In genomic region chr12:38907171-38907923, GRCh38 we compare ENCODE assay signal across 8 cellular contexts. TPM values are rescaled to one million over a fixed set of nuclear protein-coding genes. Genes with fewer than 3 reads are reported as not detected.
DNase-seq lines count a peak whose midpoint lies in the region; ATAC-seq and TF ChIP-seq lines count a peak whose summit lies in the region.

No MANE protein-coding gene starts in this region.

- H3K27ac ChIP-seq in left ventricle myocardium inferior (replicated peaks) (peak overlapping the region; percentile 96), brain microvascular endothelial cell (no peak overlapping the region), vagina (peak overlapping the region; percentile 96)

- DNase-seq in left ventricle myocardium inferior: no peak
- no peak for DNase-seq in Right ventricle myocardium superior
- no peak for DNase-seq in brain microvascular endothelial cell
- DNase-seq in mesothelial cell of epicardium (ENCODE audit: low spot score in 2 of 2, unreplicated experiment in 2 of 2): no peak
- no peak for DNase-seq in vagina (ENCODE audit: extremely low spot score in 2 of 2)
- no peak for DNase-seq in ureter (ENCODE audit: low spot score)
- DNase-seq in RKO (ENCODE audit: low spot score): no peak

- H3K9me3 ChIP-seq in left ventricle myocardium inferior (replicated peaks) (no peaks in the 10 kb centered on the region), vagina (no peaks in the 10 kb centered on the region)

- H3K27me3 Mint-ChIP-seq in mesothelial cell of epicardium (ENCODE audit: low read depth): no peaks in the 10 kb centered on the region

- peak overlapping the region; percentile 93 for H3K4me3 Mint-ChIP-seq in mesothelial cell of epicardium

- TF ChIP-seq POLR2A in vagina (IDR thresholded peaks at IDR 0.05): no peak

- H3K4me1 Mint-ChIP-seq in mesothelial cell of epicardium: peaks cover 31% of the 10 kb centered on the region

- no peak for TF ChIP-seq CTCF in left ventricle myocardium inferior (IDR thresholded peaks at IDR 0.05; ENCODE audit: borderline replicate concordance)
- TF ChIP-seq CTCF in brain microvascular endothelial cell (IDR thresholded peaks at IDR 0.05; ENCODE audit: low read depth, low read length, missing control alignments): no peak
- no peak for TF ChIP-seq CTCF in mesothelial cell of epicardium (IDR thresholded peaks at IDR 0.05; ENCODE audit: unreplicated experiment)
- TF ChIP-seq CTCF in vagina (IDR thresholded peaks at IDR 0.05): no peak

- no peak for ATAC-seq in Right ventricle myocardium superior (ENCODE audit: poor library complexity)
- ATAC-seq in HG03139 (IDR thresholded peaks at IDR 0.05; ENCODE audit: unreplicated experiment): no peak

- intact Hi-C loops in left ventricle myocardium inferior (cut with micrococcal nuclease) (no loop called here), Right ventricle myocardium superior (cut with DNase I) (no loop called here), vagina (cut with DNase I) (no loop called here)

- H3K4me1 ChIP-seq in left ventricle myocardium inferior (peaks cover 46% of the 10 kb centered on the region), vagina (peaks cover 22% of the 10 kb centered on the region)

- H3K4me3 ChIP-seq in left ventricle myocardium inferior (peak overlapping the region; percentile 79), brain microvascular endothelial cell (ENCODE audit: low read depth, low read length) (peak overlapping the region; percentile 69), vagina (peak overlapping the region; percentile 66 to 80)

- in situ Hi-C loops in brain microvascular endothelial cell (cut with HindIII; ENCODE audit: low pct_ligation_motif_present, low sequenced_read_pairs): no loop called here

- H3K36me3 ChIP-seq in left ventricle myocardium inferior (no peaks in the 10 kb centered on the region), brain microvascular endothelial cell (replicated peaks) (no peaks in the 10 kb centered on the region), vagina (no peaks in the 10 kb centered on the region)

- H3K9me3 Mint-ChIP-seq in mesothelial cell of epicardium: no peaks in the 10 kb centered on the region

- no peaks in the 10 kb centered on the region for H3K27me3 ChIP-seq in left ventricle myocardium inferior (ENCODE audit: low read depth)
- H3K27me3 ChIP-seq in brain microvascular endothelial cell (replicated peaks): no peaks in the 10 kb centered on the region
- H3K27me3 ChIP-seq in vagina: no peaks in the 10 kb centered on the region

- H3K36me3 Mint-ChIP-seq in mesothelial cell of epicardium: no peaks in the 10 kb centered on the region

- peak overlapping the region; percentile 67 for H3K27ac Mint-ChIP-seq in mesothelial cell of epicardium

RNA-seq across cellular contexts. Expression of gene CPNE8, which starts 2.0 kb away (rescaled TPM):
- total RNA-seq in left ventricle myocardium inferior (7.2 TPM), Right ventricle myocardium superior (10.7 TPM), mesothelial cell of epicardium (5.6 to 8.8 TPM (median 8.1 TPM) in 3 replicates), vagina (15.0 TPM), ureter (20.4 TPM)
